In genomic region chr14:101992708-101993107, GRCh38 we compare ENCODE assay signal across 9 cellular contexts. TPM values are rescaled to one million over a fixed set of nuclear protein-coding genes. Genes with fewer than 3 reads are reported as not detected.
DNase-seq lines count a peak whose midpoint lies in the region; ATAC-seq and TF ChIP-seq lines count a peak whose summit lies in the region.
"Had no signal": no experiment of that assay in that cellular context is flagged by ENCODE, and none has a peak within 500 bp of the region (broad histone marks: within the 10 kb centered on the region; RNA-seq: fewer than 3 reads in every experiment).

No MANE protein-coding gene starts in this region.

- H3K27ac Mint-ChIP-seq in IgD-negative memory B cell, result peak overlapping the region; percentile 4 to 88 (median 44)

- H3K36me3 ChIP-seq in lower lobe of right lung, result peaks cover 100% of the 10 kb centered on the region
- peaks cover 59 to 100% (median 95%) of the 10 kb centered on the region in 4 donors for H3K36me3 ChIP-seq in sigmoid colon

- H3K9me3 Mint-ChIP-seq in IgD-negative memory B cell, result no peaks in the 10 kb centered on the region

- H3K36me3 Mint-ChIP-seq in IgD-negative memory B cell, result peaks cover 7% of the 10 kb centered on the region

- TF ChIP-seq CTCF in lower lobe of right lung (IDR thresholded peaks at IDR 0.05), result no peak
- TF ChIP-seq CTCF in sigmoid colon (IDR thresholded peaks at IDR 0.05), result no peak

- no peak for TF ChIP-seq EP300 in sigmoid colon (IDR thresholded peaks at IDR 0.05)

- peaks cover 17 to 22% (median 19%) of the 10 kb centered on the region in 3 donors for H3K4me1 Mint-ChIP-seq in IgD-negative memory B cell

- DNase-seq in lower lobe of right lung, result no peak
- no peak for DNase-seq in NCI-H2081 (lab: John Stamatoyannopoulos, UW)
- no peak for DNase-seq in AG08396 (ENCODE audit: low spot score)
- DNase-seq in sigmoid colon, result no peak
- no peak for DNase-seq in kidney glomerular epithelial cell (lab: John Stamatoyannopoulos, UW)

- 76 to 91% methylated on average over 7 of the region's 7 CpGs for WGBS in sigmoid colon, 2 donors

- H3K4me3 ChIP-seq in lower lobe of right lung, result no peak overlapping the region
- no peak overlapping the region for H3K4me3 ChIP-seq in sigmoid colon
- H3K4me3 ChIP-seq: SJSA1 had no signal

- H3K4me1 ChIP-seq in lower lobe of right lung (no peaks in the 10 kb centered on the region), sigmoid colon (no peaks in the 10 kb centered on the region)
- H3K4me1 ChIP-seq: SJSA1 had no signal

- peak overlapping the region in 2 of 4 donors; percentile 13 to 85 for H3K4me3 Mint-ChIP-seq in IgD-negative memory B cell

- H3K27ac ChIP-seq in lower lobe of right lung (no peak overlapping the region), sigmoid colon (no peak overlapping the region)
- H3K27ac ChIP-seq: SJSA1 had no signal

- TF ChIP-seq POLR2A in sigmoid colon (IDR thresholded peaks at IDR 0.05), result no peak

- intact Hi-C loops in lower lobe of right lung (cut with DNase I) (no loop called here), sigmoid colon (cut with DNase I) (no loop called here)

- ATAC-seq in GM18867 (IDR thresholded peaks at IDR 0.05; ENCODE audit: unreplicated experiment) (peak; percentile 81), GM21619 (IDR thresholded peaks at IDR 0.05; ENCODE audit: unreplicated experiment) (peak; percentile 91), lower lobe of right lung (peak; percentile 26 to 47)

- no peaks in the 10 kb centered on the region for H3K27me3 ChIP-seq in lower lobe of right lung (ENCODE audit: low read depth)
- H3K27me3 ChIP-seq in sigmoid colon, result no peaks in the 10 kb centered on the region
- H3K27me3 ChIP-seq: SJSA1 had no signal

- no peaks in the 10 kb centered on the region for H3K9me3 ChIP-seq in lower lobe of right lung
- H3K9me3 ChIP-seq in sigmoid colon, result no peaks in the 10 kb centered on the region
- H3K9me3 ChIP-seq: SJSA1 had no signal

- no peaks in the 10 kb centered on the region for H3K27me3 Mint-ChIP-seq in IgD-negative memory B cell

RNA-seq across cellular contexts. Expression of gene DYNC1H1, which starts 28.3 kb away (rescaled TPM):
- 54.4 TPM for polyA plus RNA-seq in IgD-negative memory B cell
- 437 TPM for total RNA-seq in lower lobe of right lung
- 100 to 1,000 TPM; 320 to 592 (median 485) TPM for total RNA-seq in sigmoid colon
- polyA plus RNA-seq in sigmoid colon, result 100 to 1,000 TPM in 1 of 3 donors, 10 to 100 TPM in 2; 38.4 to 171 (median 48.6) TPM

Comparison
In these comparisons a context has a peak if more than half of its experiments do, and no peak if none do; other contexts are left out.
1. ATAC-seq: peak in every context shown above with its lines; median percentile 91 in GM21619; 81 in GM18867; 36 in lower lobe of right lung.